21 cellular contexts compared by ENCODE assay signal in the genomic region with DNA sequence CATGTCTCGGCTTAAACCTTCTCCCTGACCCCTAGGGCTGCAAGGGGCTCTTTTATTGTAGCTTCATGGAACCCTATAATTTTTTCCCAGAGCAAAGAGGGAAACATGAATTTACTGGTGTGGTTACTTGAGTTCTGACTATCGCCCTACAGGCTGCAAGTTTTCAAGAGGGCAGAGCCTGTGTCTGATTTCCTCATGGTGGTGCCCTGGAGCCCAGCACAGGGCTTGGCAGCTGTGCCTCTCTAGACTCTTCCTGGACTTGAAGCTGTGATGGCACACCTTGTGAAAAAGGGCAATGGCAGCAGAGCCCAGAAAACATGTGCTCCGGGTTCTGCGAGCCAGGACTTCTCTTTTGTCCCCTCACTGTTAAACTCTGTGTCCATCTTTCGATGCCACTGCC.
DNase-seq lines count a peak whose midpoint lies in the region; ATAC-seq lines count a peak whose summit lies in the region.
"Had no signal": no experiment of that assay in that cellular context is flagged by ENCODE, and none has a peak within 500 bp of the region (broad histone marks: within the 10 kb centered on the region; RNA-seq: fewer than 3 reads in every experiment).

No MANE protein-coding gene starts in this region.

- no peak for ATAC-seq in HG02852 (IDR thresholded peaks at IDR 0.05; ENCODE audit: unreplicated experiment)
- ATAC-seq: GM12878, PC-3 had no signal

- H3K27me3 Mint-ChIP-seq in activated naive CD4-positive, alpha-beta T cell treated with anti-CD3 and anti-CD28 coated beads, Interleukin-2, amount 10 ng/mL, durations not matched to agents 7 days and 5 days, result peaks cover 13% of the 10 kb centered on the region

- DNase-seq in Ammon's horn (ENCODE audit: low spot score) (peak; percentile 62), inferior parietal cortex (ENCODE audit: extremely low spot score) (peak; percentile 20), midbrain (lab: John Stamatoyannopoulos, UW) (peak; percentile 57), AML-193 (lab: John Stamatoyannopoulos, UW) (no peak), NCI-H2196 treated with DMSO at 0.1 percent for 48 hours (lab: John Stamatoyannopoulos, UW; ENCODE audit: unreplicated experiment) (no peak)
- no peak for DNase-seq in activated naive CD4-positive, alpha-beta T cell treated with anti-CD3 and anti-CD28 coated beads, Interleukin-2, amount 10 ng/mL, durations not matched to agents 7 days and 5 days
- DNase-seq: 8988T; BE2C; CD4-positive, CD25-positive, alpha-beta regulatory T cell; EL; MV-4-11; NCI-H187; NCI-H345; NCI-H524 treated with DMSO at 0.1 percent for 48 hours; PC-3; SIG-M5 had no signal

- H3K9me3 Mint-ChIP-seq in activated naive CD4-positive, alpha-beta T cell treated with anti-CD3 and anti-CD28 coated beads, Interleukin-2, amount 10 ng/mL, durations not matched to agents 7 days and 5 days, result no peaks in the 10 kb centered on the region

- CTCF ChIA-PET in activated naive CD4-positive, alpha-beta T cell treated with anti-CD3 and anti-CD28 coated beads, Interleukin-2, amount 10 ng/mL, durations not matched to agents 7 days and 5 days (lab: Charles Lee), result no interaction called here

- H3K4me1 Mint-ChIP-seq in activated naive CD4-positive, alpha-beta T cell treated with anti-CD3 and anti-CD28 coated beads, Interleukin-2, amount 10 ng/mL, durations not matched to agents 7 days and 5 days, result no peaks in the 10 kb centered on the region
- H3K4me1 Mint-ChIP-seq: CD4-positive, CD25-positive, alpha-beta regulatory T cell had no signal

- no peak overlapping the region for H3K27ac Mint-ChIP-seq in activated naive CD4-positive, alpha-beta T cell treated with anti-CD3 and anti-CD28 coated beads, Interleukin-2, amount 10 ng/mL, durations not matched to agents 7 days and 5 days
- H3K27ac Mint-ChIP-seq: CD4-positive, CD25-positive, alpha-beta regulatory T cell had no signal

- no peaks in the 10 kb centered on the region for H3K36me3 Mint-ChIP-seq in activated naive CD4-positive, alpha-beta T cell treated with anti-CD3 and anti-CD28 coated beads, Interleukin-2, amount 10 ng/mL, durations not matched to agents 7 days and 5 days
- H3K36me3 Mint-ChIP-seq: CD4-positive, CD25-positive, alpha-beta regulatory T cell had no signal

- H3K4me3 Mint-ChIP-seq in activated naive CD4-positive, alpha-beta T cell treated with anti-CD3 and anti-CD28 coated beads, Interleukin-2, amount 10 ng/mL, durations not matched to agents 7 days and 5 days, result no peak overlapping the region
- H3K4me3 Mint-ChIP-seq: CD4-positive, CD25-positive, alpha-beta regulatory T cell had no signal

- peak overlapping the region; percentile 42 for H3K27ac ChIP-seq in cingulate gyrus (ENCODE audit: low read depth, low read length)
- H3K27ac ChIP-seq: KMS-11, RWPE1 had no signal

Comparison
In these comparisons a context has a peak if more than half of its experiments do, and no peak if none do; other contexts are left out.
1. DNase-seq: peak in Ammon's horn (single experiment), inferior parietal cortex (single experiment) and midbrain (single experiment); none in AML-193 (0 of 2), NCI-H2196 treated with DMSO at 0.1 percent for 48 hours (single experiment) and activated naive CD4-positive, alpha-beta T cell treated with anti-CD3 and anti-CD28 coated beads, Interleukin-2, amount 10 ng/mL, durations not matched to agents 7 days and 5 days (single experiment).